8 cellular contexts compared by ENCODE assay signal in the genomic region with DNA sequence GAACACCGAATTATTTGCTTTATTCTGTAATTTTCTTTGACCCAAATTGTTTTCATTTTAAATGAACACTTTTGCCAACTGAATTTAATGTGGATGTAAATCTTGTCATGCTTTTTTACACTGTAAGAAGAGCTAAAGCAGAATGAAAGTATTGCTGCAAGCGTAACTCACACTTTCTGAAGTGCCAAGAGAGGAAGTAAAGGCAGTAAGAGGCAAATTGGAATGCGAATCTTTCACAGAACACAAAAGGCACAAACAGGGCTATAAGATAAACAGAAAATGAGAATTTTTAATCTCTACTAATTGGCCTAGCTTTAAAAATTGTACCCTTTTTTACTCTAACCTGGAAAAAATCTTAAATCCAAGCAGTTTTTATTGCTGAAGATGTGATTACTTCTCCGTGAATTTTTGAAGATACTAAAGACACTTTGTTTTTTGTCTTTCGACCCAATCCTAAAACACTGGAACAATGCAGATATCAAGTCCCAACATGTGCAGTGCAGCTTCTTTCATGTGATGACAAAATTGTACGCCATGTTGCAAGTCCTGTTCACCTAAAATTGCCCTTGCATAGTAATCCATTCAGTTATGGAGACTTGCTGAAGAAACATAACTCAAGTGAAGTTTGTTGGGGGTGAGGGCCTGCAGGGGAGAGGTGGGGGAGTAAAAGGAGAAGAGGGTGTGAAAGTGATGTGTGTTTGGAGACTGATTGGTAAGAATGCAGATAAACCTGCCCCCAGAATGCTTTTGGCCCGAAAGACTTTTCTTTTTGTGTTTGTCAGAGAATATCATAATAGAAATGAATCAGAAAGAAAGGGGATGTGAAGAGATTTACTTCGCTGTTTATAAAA. TPM values are rescaled to one million over a fixed set of nuclear protein-coding genes. Genes with fewer than 3 reads are reported as not detected.
DNase-seq lines count a peak whose midpoint lies in the region; ATAC-seq, FAIRE-seq and TF ChIP-seq lines count a peak whose summit lies in the region.

No MANE protein-coding gene starts in this region.

- H3K36me3 ChIP-seq in ACC112 (ENCODE audit: insufficient read depth, low read length) = no peaks in the 10 kb centered on the region
- H3K36me3 ChIP-seq in K562 (ENCODE audit: control insufficient read depth, insufficient read depth, low read length) = peaks cover 11% of the 10 kb centered on the region; the same call in 1 of the 3 replicates
- peaks cover 34% of the 10 kb centered on the region for H3K36me3 ChIP-seq in mesodermal cell (ENCODE audit: control insufficient read depth, insufficient read depth, low read length)
- no peaks in the 10 kb centered on the region for H3K36me3 ChIP-seq in tibial nerve
- H3K36me3 ChIP-seq in testis (ENCODE audit: low read depth, missing control alignments) = no peaks in the 10 kb centered on the region

- peak overlapping the region; percentile 75 for H3K4me2 ChIP-seq in K562 (ENCODE audit: insufficient read depth, low read length)

- intact Hi-C loops in K562 (cut with micrococcal nuclease) (loop anchor here (5.0 kb wide), 1 partner anchor 80 kb away; the partner anchor contains the start of gene UBL7), testis (cut with DNase I; ENCODE audit: low total_unique reads) (loop anchor here (5.0 kb wide), 1 partner anchor 70 kb away; no protein-coding TSS in a partner anchor)

- no peak for TF ChIP-seq RAD21 in K562 (CRISPR knock-in tag; conservative IDR thresholded peaks at IDR 0.05 in 1 of 2, IDR thresholded peaks at IDR 0.05 in 1 of 2)

- peak overlapping the region in 1 of 2 experiments; percentile 73; a peak in 2 of 4 replicates for H3K9ac ChIP-seq in K562 (ENCODE audit: insufficient read depth in 1 of 2, low read depth in 2 of 2, low read length in 2 of 2)

- no peaks in the 10 kb centered on the region for H3K9me1 ChIP-seq in K562 (ENCODE audit: control insufficient read depth, insufficient read depth, low read length)

- ATAC-seq in K562 = no peak
- no peak for ATAC-seq in activated CD4-positive, CD25-positive, alpha-beta regulatory T cell treated with anti-CD3 and anti-CD28 coated beads, Interleukin-2, amount 50 U/mL, for 24 hours

- peak in 1 of 4 experiments; percentile 55 for DNase-seq in K562 (ENCODE audit: extremely low read depth in 1 of 4, low spot score in 3 of 4)
- no peak for DNase-seq in tibial nerve (ENCODE audit: low spot score in 2 of 2)
- no peak for DNase-seq in testis
- no peak for DNase-seq in GM13977 (ENCODE audit: low spot score)

- 26% methylated on average over 8 of the region's 8 CpGs for WGBS in K562 (ENCODE audit: insufficient coverage, low coverage, missing lambda C conversion rate)
- WGBS in mesodermal cell (ENCODE audit: insufficient coverage in 2 of 2), 2 experiments = 27 to 55% methylated on average over 3 to 4 of the region's 8 CpGs
- 47 to 56% methylated on average over 8 of the region's 8 CpGs for WGBS in tibial nerve, 2 donors
- 52 to 60% methylated on average over 8 of the region's 8 CpGs for WGBS in testis, 2 donors

- TF ChIP-seq CTCF in K562 (IDR thresholded peaks at IDR 0.05 in 2 of 3, conservative IDR thresholded peaks at IDR 0.05 in 1 of 3; ENCODE audit: insufficient read depth in 2 of 3, low read depth in 1 of 3, low read length in 3 of 3) = no peak
- TF ChIP-seq CTCF in tibial nerve (IDR thresholded peaks at IDR 0.05) = no peak
- no peak for TF ChIP-seq CTCF in testis (IDR thresholded peaks at IDR 0.05)
- no peak for TF ChIP-seq CTCF in GM13977 (IDR thresholded peaks at IDR 0.05; ENCODE audit: extremely low read depth, insufficient read depth, missing control alignments)

- H3K4me1 Mint-ChIP-seq in IgD-negative memory B cell = peaks cover 43 to 51% (median 49%) of the 10 kb centered on the region in 3 donors

- H3K4me1 ChIP-seq in ACC112 (ENCODE audit: control insufficient read depth, insufficient read depth, low read length, unreplicated experiment) (peaks cover 32% of the 10 kb centered on the region), K562 (replicated peaks in 1 of 2; ENCODE audit: control insufficient read depth in 2 of 2, insufficient read depth in 2 of 2, low read length in 2 of 2) (peaks cover 22 to 28% of the 10 kb centered on the region in 2 experiments), mesodermal cell (ENCODE audit: control insufficient read depth, insufficient read depth, low read length, poor library complexity, severe bottlenecking) (peaks cover 22% of the 10 kb centered on the region), tibial nerve (peaks cover 0 to 54% (median 30%) of the 10 kb centered on the region in 4 donors), testis (peaks cover 30% of the 10 kb centered on the region)

- no peak for TF ChIP-seq POLR2A in K562 (conservative IDR thresholded peaks at IDR 0.05)
- TF ChIP-seq POLR2A in tibial nerve (IDR thresholded peaks at IDR 0.05) = no peak
- no peak for TF ChIP-seq POLR2A in testis (IDR thresholded peaks at IDR 0.05)

- H2AFZ ChIP-seq in ACC112 (ENCODE audit: low read length, unreplicated experiment) = no peak overlapping the region
- H2AFZ ChIP-seq in K562 (ENCODE audit: low read depth, low read length) = no peak overlapping the region

- CTCF ChIA-PET in K562 (lab: Yijun Ruan, JAX; ENCODE audit: low intra/inter-chr PET ratio) = interaction anchor here (0.6 kb wide), 1 partner anchor 64 kb away, joined by 3 read pairs; no protein-coding TSS in a partner anchor

- FAIRE-seq in K562 (lab: Jason Lieb, UNC) = peak; percentile 19

- peak overlapping the region; percentile 84 to 95 (median 88) for H3K27ac Mint-ChIP-seq in IgD-negative memory B cell

- H3K4me3 ChIP-seq in ACC112 (ENCODE audit: low read depth, low read length) (peak overlapping the region; percentile 80), K562 (peak overlapping the region; percentile 92; the same call in 1 of the 2 replicates), mesodermal cell (ENCODE audit: extremely low read depth, insufficient read depth, low read length, poor library complexity, severe bottlenecking) (peak overlapping the region; percentile 100), tibial nerve (peak overlapping the region in 2 of 4 donors; percentile 86 to 92), testis (peak overlapping the region in 1 of 2 donors; percentile 83)

- BruUV-seq in K562 (replicated peaks; lab: Mats Ljungman, UMichigan) = TSS peak; percentile 41

- peak overlapping the region; percentile 93 to 99 (median 98) for H3K4me3 Mint-ChIP-seq in IgD-negative memory B cell

- no peaks in the 10 kb centered on the region for H3K9me3 Mint-ChIP-seq in IgD-negative memory B cell

- in situ Hi-C loops in K562 (cut with MboI) = no loop called here
- in situ Hi-C loops in GM13977 (cut with MboI; ENCODE audit: low pct_unique_long_range_greater_than_20kb, low sequenced_read_pairs, unreplicated experiment) = no loop called here

- no peak for TF ChIP-seq EP300 in K562 (IDR thresholded peaks at IDR 0.05; ENCODE audit: low read length)
- TF ChIP-seq EP300 in tibial nerve (IDR thresholded peaks at IDR 0.05) = no peak

- POLR2A ChIA-PET in K562 (lab: Yijun Ruan, JAX) = no interaction called here

- peaks cover 35% of the 10 kb centered on the region for H4K20me1 ChIP-seq in K562 (replicated peaks; ENCODE audit: control insufficient read depth, insufficient read depth, low read length)

- H3K27me3 Mint-ChIP-seq in IgD-negative memory B cell = no peaks in the 10 kb centered on the region

- H3K27ac ChIP-seq in ACC112 (ENCODE audit: low read depth, low read length) (no peak overlapping the region), K562 (ENCODE audit: extremely low read depth, low read depth, low read length) (no peak overlapping the region), mesodermal cell (ENCODE audit: low read depth, low read length, severe bottlenecking) (peak overlapping the region; percentile 16), tibial nerve (peak overlapping the region in 2 of 4 donors; percentile 73 to 82), testis (peak overlapping the region in 1 of 2 donors; percentile 80)

- H3K27me3 ChIP-seq in ACC112 (ENCODE audit: insufficient read depth, low read length) (no peaks in the 10 kb centered on the region), K562 (ENCODE audit: control insufficient read depth in 2 of 2, insufficient read depth in 2 of 2, low read length in 2 of 2) (no peaks in the 10 kb centered on the region), tibial nerve (no peaks in the 10 kb centered on the region), testis (no peaks in the 10 kb centered on the region)

- H3K79me2 ChIP-seq in ACC112 (ENCODE audit: control insufficient read depth, insufficient read depth, low read length, unreplicated experiment) (peaks cover 19% of the 10 kb centered on the region), K562 (ENCODE audit: control insufficient read depth, insufficient read depth, low read length) (peaks cover 34% of the 10 kb centered on the region)

- H3K9me3 ChIP-seq in K562 (replicated peaks; ENCODE audit: control insufficient read depth, insufficient read depth, low read depth, low read length) (no peaks in the 10 kb centered on the region), mesodermal cell (ENCODE audit: control insufficient read depth, low read length) (no peaks in the 10 kb centered on the region), tibial nerve (no peaks in the 10 kb centered on the region), testis (no peaks in the 10 kb centered on the region)

- H3K36me3 Mint-ChIP-seq in IgD-negative memory B cell = peaks cover 1% of the 10 kb centered on the region

RNA-seq across cellular contexts. Expression of gene ARID3B, which starts 1.4 kb away (rescaled TPM):
- polyA plus RNA-seq in IgD-negative memory B cell = 14.4 TPM
- total RNA-seq in K562 (2011; cell fraction: chromatin; rRNA removed; ENCODE audit: low replicate concordance) = 31.5 and 48.3 TPM in 2 replicates
- 22.4 and 26.3 TPM in 2 replicates for total RNA-seq in K562 (2011; cell fraction: nucleolus; rRNA removed)
- total RNA-seq in K562 (2011; cell fraction: nucleoplasm; rRNA removed) = 29.0 and 39.5 TPM in 2 replicates
- 7.1 and 10.9 TPM in 2 replicates for total RNA-seq in K562 (2014; rRNA removed)
- 4.4 and 4.8 TPM in 2 replicates for total RNA-seq in K562 (2014; rRNA removed; fragmentation: Illumina TruSeq; extraction: Trizol)
- total RNA-seq in K562 (2015; rRNA removed; fragmentation: Illumina TruSeq; extraction: Trizol) = 6.0 and 6.1 TPM in 2 replicates
- total RNA-seq in K562 (2021) = 14.8 and 15.0 TPM in 2 replicates
- 11.8 and 16.4 TPM in 2 replicates for polyA plus RNA-seq in K562 (2011; rRNA removed)
- 14.6 and 18.3 TPM in 2 replicates for polyA plus RNA-seq in K562 (2011; cell fraction: cytosol; rRNA removed)
- 19.7 and 26.1 TPM in 2 replicates for polyA plus RNA-seq in K562 (2011; cell fraction: nucleus; rRNA removed)
- polyA plus RNA-seq in K562 (2012) = 11.3 and 18.8 TPM in 2 replicates
- 12.4 and 14.8 TPM in 2 replicates for polyA plus RNA-seq in K562 (2014; fragmentation: Illumina TruSeq; extraction: Trizol)
- polyA plus RNA-seq in K562 (2014; fragmentation: Nextera tagmentation; extraction: Ambion mirVana) = under 1 TPM; 0.32 to 0.74 TPM
- 14.1 and 15.1 TPM in 2 replicates for polyA plus RNA-seq in K562 (2014; rRNA removed)
- 10.7 and 11.3 TPM in 2 replicates for polyA minus RNA-seq in K562 (2011; rRNA and poly(A)+ RNA removed)
- polyA minus RNA-seq in K562 (2011; cell fraction: cytosol; rRNA and poly(A)+ RNA removed) = 11.5 and 11.8 TPM in 2 replicates
- polyA minus RNA-seq in K562 (2011; cell fraction: nucleus; rRNA and poly(A)+ RNA removed) = 10.5 and 11.4 TPM in 2 replicates
- 71.5 TPM for polyA plus RNA-seq in mesodermal cell (2013, experiment 1 of 2)
- 58.5 TPM for polyA plus RNA-seq in mesodermal cell (2013, experiment 2 of 2)
- total RNA-seq in tibial nerve = 1 to 10 TPM; 2.0 to 8.4 (median 5.3) TPM
- total RNA-seq in testis = 10 to 100 TPM; 53.7 to 58.1 TPM
- polyA plus RNA-seq in testis (ENCODE audit: insufficient read depth, low read depth, low replicate concordance) = 50.3 TPM
